10 cellular contexts compared by ENCODE assay signal in genomic region chr14:70698288-70698687, GRCh38. TPM values are rescaled to one million over a fixed set of nuclear protein-coding genes. Genes with fewer than 3 reads are reported as not detected.
A peak's percentile ranks its signal among the peaks of the same experiment; 100 is the strongest.
DNase-seq lines count a peak whose midpoint lies in the region; ATAC-seq and TF ChIP-seq lines count a peak whose summit lies in the region.
"Had no signal": no experiment of that assay in that cellular context is flagged by ENCODE, and none has a peak within 500 bp of the region (broad histone marks: within the 10 kb centered on the region; RNA-seq: fewer than 3 reads in every experiment).

No MANE protein-coding gene starts in this region.

- TF ChIP-seq RAD21 in Ishikawa (IDR thresholded peaks at IDR 0.05; ENCODE audit: low read depth): no peak

- H3K4me1 ChIP-seq in adipocyte (ENCODE audit: control insufficient read depth, insufficient read depth, low read length): peaks cover 14% of the 10 kb centered on the region
- peaks cover 2% of the 10 kb centered on the region for H3K4me1 ChIP-seq in right cardiac atrium (ENCODE audit: control insufficient read depth, insufficient read depth, low read length)

- H3K4me3 Mint-ChIP-seq in activated T-cell treated with anti-CD3 and anti-CD28 coated beads, Interleukin-2, amount 50 U/mL, for 72 hours: no peak overlapping the region
- H3K4me3 Mint-ChIP-seq: activated T-cell treated with anti-CD3 and anti-CD28 coated beads, Interleukin-2, amount 50 U/mL, for 4 hours had no signal

- H3K36me3 Mint-ChIP-seq in activated T-cell treated with anti-CD3 and anti-CD28 coated beads, Interleukin-2, amount 50 U/mL, for 72 hours (ENCODE audit: insufficient read depth in 2 of 2): no peaks in the 10 kb centered on the region

- H3K9me3 Mint-ChIP-seq in activated T-cell treated with anti-CD3 and anti-CD28 coated beads, Interleukin-2, amount 50 U/mL, for 72 hours: no peaks in the 10 kb centered on the region
- H3K9me3 Mint-ChIP-seq: activated T-cell treated with anti-CD3 and anti-CD28 coated beads, Interleukin-2, amount 50 U/mL, for 4 hours had no signal

- H3K27me3 ChIP-seq in adipocyte (replicated peaks; ENCODE audit: control insufficient read depth, insufficient read depth, low read length) (peaks cover 14% of the 10 kb centered on the region), right cardiac atrium (ENCODE audit: control insufficient read depth, insufficient read depth) (no peaks in the 10 kb centered on the region)

- no peaks in the 10 kb centered on the region for H3K4me1 Mint-ChIP-seq in activated T-cell treated with anti-CD3 and anti-CD28 coated beads, Interleukin-2, amount 50 U/mL, for 72 hours (ENCODE audit: low read depth)

- peak; percentile 21 for DNase-seq in adipocyte (ENCODE audit: low read depth)
- peak in 2 of 3 donors; percentile 26 to 59 for DNase-seq in right cardiac atrium
- DNase-seq in ureter (ENCODE audit: low spot score): peak; percentile 57
- DNase-seq in activated T-cell treated with anti-CD3 and anti-CD28 coated beads, Interleukin-2, amount 50 U/mL, for 72 hours: no peak
- DNase-seq: activated T-cell treated with anti-CD3 and anti-CD28 coated beads, Interleukin-2, amount 50 U/mL, for 4 hours; NCI-H1105 treated with DMSO at 0.1 percent for 48 hours; nucleus accumbens had no signal

- no peak overlapping the region for H3K4me3 ChIP-seq in adipocyte (ENCODE audit: low read length)
- no peak overlapping the region for H3K4me3 ChIP-seq in right cardiac atrium (ENCODE audit: low read length)

- H3K27ac ChIP-seq in right cardiac atrium (ENCODE audit: low read length): no peak overlapping the region

- ATAC-seq in right cardiac atrium: peak; percentile 68 to 80
- no peak for ATAC-seq in HG02973 (IDR thresholded peaks at IDR 0.05; ENCODE audit: unreplicated experiment)
- ATAC-seq in activated T-cell treated with anti-CD3 and anti-CD28 coated beads, Interleukin-2, amount 50 U/mL, for 72 hours (replicated peaks in 1 of 2): no peak
- no peak for ATAC-seq in HG03175 (IDR thresholded peaks at IDR 0.05; ENCODE audit: unreplicated experiment)
- ATAC-seq: activated T-cell treated with anti-CD3 and anti-CD28 coated beads, Interleukin-2, amount 50 U/mL, for 4 hours had no signal

- no peaks in the 10 kb centered on the region for H3K27me3 Mint-ChIP-seq in activated T-cell treated with anti-CD3 and anti-CD28 coated beads, Interleukin-2, amount 50 U/mL, for 72 hours (ENCODE audit: low read depth)

- H3K9me3 ChIP-seq in adipocyte (ENCODE audit: control insufficient read depth, low read length) (no peaks in the 10 kb centered on the region), right cardiac atrium (ENCODE audit: control insufficient read depth, low read length) (no peaks in the 10 kb centered on the region)

- intact Hi-C loops in right cardiac atrium (cut with DNase I): no loop called here

- no peaks in the 10 kb centered on the region for H3K36me3 ChIP-seq in adipocyte (ENCODE audit: control insufficient read depth, insufficient read depth, low read length, severe bottlenecking)

- no peak overlapping the region for H3K27ac Mint-ChIP-seq in activated T-cell treated with anti-CD3 and anti-CD28 coated beads, Interleukin-2, amount 50 U/mL, for 72 hours

- no peak overlapping the region for H3K9ac ChIP-seq in adipocyte (ENCODE audit: low read length)

- WGBS in right cardiac atrium: 75% methylated on average over 3 of the region's 3 CpGs

- no peak for TF ChIP-seq EP300 in Ishikawa (IDR thresholded peaks at IDR 0.05; ENCODE audit: borderline replicate concordance)

TF ChIP-seq in Ishikawa, 13 proteins besides CTCF, POLR2A, EP300 and RAD21:
- TF ChIP-seq CEBPB (IDR thresholded peaks at IDR 0.05) (no peak), TCF12 (IDR thresholded peaks at IDR 0.05; ENCODE audit: low read depth) (no peak), EGR1 (IDR thresholded peaks at IDR 0.05) (no peak), FOXM1 (IDR thresholded peaks at IDR 0.05; ENCODE audit: borderline replicate concordance, low read depth) (no peak), NFIC (IDR thresholded peaks at IDR 0.05) (no peak), TEAD4 (IDR thresholded peaks at IDR 0.05) (no peak), MAX (IDR thresholded peaks at IDR 0.05) (peak; percentile 43), ZBTB7A (IDR thresholded peaks at IDR 0.05; ENCODE audit: low read depth) (no peak), USF1 (IDR thresholded peaks at IDR 0.05) (0 out of 2 replicates have a peak, but pooled peaks have one; percentile 51)

RNA-seq across cellular contexts. Expression of gene TTC9, which starts 56.6 kb away (rescaled TPM):
- total RNA-seq in right cardiac atrium (1 to 10 TPM; 1.7 to 4.7 (median 2.7) TPM), ureter (7.0 TPM)
- polyA plus RNA-seq in right cardiac atrium: 0.95 TPM
- 10 to 100 TPM; 10.5 to 10.9 TPM for total RNA-seq in activated T-cell treated with anti-CD3 and anti-CD28 coated beads, Interleukin-2, amount 50 U/mL, for 72 hours

Comparison
In these comparisons a context has a peak if more than half of its experiments do, and no peak if none do; other contexts are left out.
1. DNase-seq: peak in adipocyte (single experiment), right cardiac atrium (2 of 3) and ureter (single experiment); none in activated T-cell treated with anti-CD3 and anti-CD28 coated beads, Interleukin-2, amount 50 U/mL, for 72 hours (0 of 2).
2. ATAC-seq: peak in right cardiac atrium (2 of 2); none in HG02973 (single experiment), activated T-cell treated with anti-CD3 and anti-CD28 coated beads, Interleukin-2, amount 50 U/mL, for 72 hours (0 of 2) and HG03175 (single experiment).